8 cellular contexts compared by ENCODE assay signal in genomic region chr17:69414408-69415274, GRCh38. TPM values are rescaled to one million over a fixed set of nuclear protein-coding genes. Genes with fewer than 3 reads are reported as not detected.
DNase-seq lines count a peak whose midpoint lies in the region; ATAC-seq and TF ChIP-seq lines count a peak whose summit lies in the region.

Gene MAP2K6 (plus strand): TSS chr17:69414697. CDS start chr17:69414985, 288 bp downstream.

- no peaks in the 10 kb centered on the region for H3K9me3 ChIP-seq in CD8-positive, alpha-beta T cell (ENCODE audit: low read length)
- no peaks in the 10 kb centered on the region for H3K9me3 ChIP-seq in muscle layer of duodenum (ENCODE audit: control insufficient read depth in 1 of 2, low read length in 2 of 2)

- no peak for TF ChIP-seq CTCF in CD8-positive, alpha-beta T cell (IDR thresholded peaks at IDR 0.05)

- no peaks in the 10 kb centered on the region for H3K27me3 ChIP-seq in CD8-positive, alpha-beta T cell (ENCODE audit: insufficient read depth, low read length)
- H3K27me3 ChIP-seq in muscle layer of duodenum (ENCODE audit: low read depth, low read length): no peaks in the 10 kb centered on the region

- peak; percentile 96 for ATAC-seq in CD8-positive, alpha-beta T cell
- ATAC-seq in GM19438 (IDR thresholded peaks at IDR 0.05; ENCODE audit: low read depth, unreplicated experiment) (peak; percentile 97), HG03520 (IDR thresholded peaks at IDR 0.05; ENCODE audit: unreplicated experiment) (peak; percentile 99)

- peaks cover 28% of the 10 kb centered on the region for H3K4me1 ChIP-seq in CD8-positive, alpha-beta T cell (ENCODE audit: insufficient read depth, low read length)
- H3K4me1 ChIP-seq in muscle layer of duodenum (ENCODE audit: control insufficient read depth in 1 of 2, insufficient read depth in 2 of 2, low read length in 2 of 2): peaks cover 12% of the 10 kb centered on the region in 2 donors

- no peaks in the 10 kb centered on the region for H3K27me3 Mint-ChIP-seq in CD8-positive, alpha-beta T cell (ENCODE audit: low read depth)

- H3K36me3 Mint-ChIP-seq in CD8-positive, alpha-beta T cell: no peaks in the 10 kb centered on the region

- no peaks in the 10 kb centered on the region for H3K36me3 ChIP-seq in CD8-positive, alpha-beta T cell (ENCODE audit: insufficient read depth, low read length)
- H3K36me3 ChIP-seq in muscle layer of duodenum (ENCODE audit: control insufficient read depth in 1 of 2, insufficient read depth in 2 of 2, low read length in 2 of 2): no peaks in the 10 kb centered on the region

- H3K4me3 ChIP-seq in CD8-positive, alpha-beta T cell (ENCODE audit: low read depth, low read length): peak within 1 kb of the TSS; percentile 66
- H3K4me3 ChIP-seq in muscle layer of duodenum (ENCODE audit: low read depth in 1 of 2, low read length in 2 of 2): peak within 1 kb of the TSS; percentile 79 to 99

- peak within 1 kb of the TSS; percentile 7 for H3K27ac ChIP-seq in CD8-positive, alpha-beta T cell (ENCODE audit: low read depth, low read length)
- peak within 1 kb of the TSS; percentile 4 for H3K27ac ChIP-seq in muscle layer of duodenum (ENCODE audit: low read length)

- no peak within 1 kb of the TSS for H3K4me3 Mint-ChIP-seq in CD8-positive, alpha-beta T cell

- peaks cover 12% of the 10 kb centered on the region for H3K4me1 Mint-ChIP-seq in CD8-positive, alpha-beta T cell (ENCODE audit: low read depth)

- intact Hi-C loops in CD8-positive, alpha-beta T cell (cut with DNase I, micrococcal nuclease): loop anchor here (1.0 to 10.0 kb wide), 5 partner anchors 14 to 904 kb away; partner anchors contain the start of genes ABCA5 (in 2 of the 2) and PRKAR1A (in 1 of the 2)

- no peak within 1 kb of the TSS for H3K27ac Mint-ChIP-seq in CD8-positive, alpha-beta T cell

- DNase-seq in CD8-positive, alpha-beta T cell: peak; percentile 60 to 88 (median 80)
- DNase-seq in NOMO-1 treated with DMSO at 0.1 percent for 48 hours (lab: John Stamatoyannopoulos, UW; ENCODE audit: unreplicated experiment) (peak; percentile 87), activated T-cell treated with anti-CD3 and anti-CD28 coated beads for 24 hours (ENCODE audit: low read depth) (peak; percentile 71), fibroblast of gingiva (ENCODE audit: low read depth) (peak; percentile 58)
- DNase-seq in stimulated activated CD8-positive, alpha-beta memory T cell treated with anti-CD3 and anti-CD28 coated beads, Interleukin-7, amount 100 ng/mL, for 4 hours (ENCODE audit: low read depth in 2 of 2): peak; percentile 57 to 71

- POLR2A ChIA-PET in CD8-positive, alpha-beta T cell (lab: Charles Lee): interaction anchor here (0.7 to 2.0 kb wide), 11 partner anchors 9 to 88 kb away, joined by 3 to 27 read pairs (median 3); partner anchors contain the start of gene ABCA5

- CTCF ChIA-PET in CD8-positive, alpha-beta T cell (lab: Charles Lee): interaction anchor here (1.0 to 2.3 kb wide), 3 partner anchors 9 to 20 kb away, joined by 4 to 14 read pairs (median 4); no protein-coding TSS in a partner anchor

- H3K9me3 Mint-ChIP-seq in CD8-positive, alpha-beta T cell: no peaks in the 10 kb centered on the region

RNA-seq across cellular contexts. Expression of gene MAP2K6, which starts in this region (rescaled TPM):
- 1 to 10 TPM; 7.1 to 8.6 TPM for total RNA-seq in CD8-positive, alpha-beta T cell

Comparison
In these comparisons a context has a peak if more than half of its experiments do, and no peak if none do; other contexts are left out.
1. Peak in every context shown above with its lines: DNase-seq, ATAC-seq, H3K4me3 ChIP-seq and H3K27ac ChIP-seq.